In the genomic region with DNA sequence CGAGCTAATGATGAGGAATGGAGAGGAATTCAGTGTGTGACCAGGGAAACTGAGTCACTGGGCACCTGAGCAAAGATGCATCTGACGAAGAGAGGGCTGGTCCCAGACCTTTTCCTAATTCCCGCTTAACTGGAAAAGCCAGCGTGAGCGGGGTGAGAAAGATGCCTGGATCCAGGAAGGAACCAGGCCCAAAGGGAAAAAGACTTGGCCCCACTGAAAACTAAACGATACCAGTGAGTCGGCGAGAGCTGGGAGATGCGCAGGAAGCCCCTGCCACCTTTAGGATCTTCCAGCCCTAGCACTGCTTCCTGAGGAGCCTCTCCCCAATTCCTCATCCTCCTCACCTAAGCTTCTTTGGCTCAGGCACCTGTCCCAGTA, we compare ENCODE assay signal across 8 cellular contexts. TPM values are rescaled to one million over a fixed set of nuclear protein-coding genes. Genes with fewer than 3 reads are reported as not detected.
DNase-seq lines count a peak whose midpoint lies in the region; ATAC-seq and TF ChIP-seq lines count a peak whose summit lies in the region.

No MANE protein-coding gene starts in this region.

- peak overlapping the region in 7 of 12 donors; percentile 6 to 58 (median 43) for H3K27ac ChIP-seq in heart left ventricle
- no peak overlapping the region for H3K27ac ChIP-seq in mesodermal cell (ENCODE audit: low read depth, low read length, severe bottlenecking)
- peak overlapping the region; percentile 68 for H3K27ac ChIP-seq in vagina

- no peaks in the 10 kb centered on the region for H3K9me3 ChIP-seq in heart left ventricle
- no peaks in the 10 kb centered on the region for H3K9me3 ChIP-seq in mesodermal cell (ENCODE audit: control insufficient read depth, low read length)
- no peaks in the 10 kb centered on the region for H3K9me3 ChIP-seq in vagina

- peak in 1 of 4 donors; percentile 4 for ATAC-seq in heart left ventricle
- ATAC-seq in Right ventricle myocardium inferior = no peak
- no peak for ATAC-seq in HG02588 (IDR thresholded peaks at IDR 0.05; ENCODE audit: unreplicated experiment)
- ATAC-seq in GM21717 (IDR thresholded peaks at IDR 0.05; ENCODE audit: unreplicated experiment) = no peak

- H3K4me1 ChIP-seq in heart left ventricle (peaks cover 0 to 18% (median 11%) of the 10 kb centered on the region in 12 donors), mesodermal cell (ENCODE audit: control insufficient read depth, insufficient read depth, low read length, poor library complexity, severe bottlenecking) (peaks cover 8% of the 10 kb centered on the region), vagina (peaks cover 20% of the 10 kb centered on the region)

- peaks cover 5% of the 10 kb centered on the region for H3K36me3 Mint-ChIP-seq in chondrocyte (ENCODE audit: low read depth)

- DNase-seq in heart left ventricle (no peak), Right ventricle myocardium inferior (ENCODE audit: missing footprints) (no peak), chondrocyte (ENCODE audit: low spot score) (no peak), vagina (ENCODE audit: extremely low spot score in 2 of 2) (no peak), NCI-H2029 treated with DMSO at 0.1 percent for 48 hours (lab: John Stamatoyannopoulos, UW) (no peak)

- H3K27me3 Mint-ChIP-seq in chondrocyte (ENCODE audit: low read depth) = no peaks in the 10 kb centered on the region

- intact Hi-C loops in heart left ventricle (cut with DNase I) (no loop called here), Right ventricle myocardium inferior (cut with DNase I) (no loop called here), vagina (cut with DNase I) (no loop called here)

- TF ChIP-seq POLR2A in heart left ventricle (IDR thresholded peaks at IDR 0.05) (no peak), vagina (IDR thresholded peaks at IDR 0.05) (no peak)

- no peaks in the 10 kb centered on the region for H3K9me3 Mint-ChIP-seq in chondrocyte (ENCODE audit: low read depth)

- H3K36me3 ChIP-seq in heart left ventricle (peaks cover 0 to 44% (median 24%) of the 10 kb centered on the region in 9 donors), mesodermal cell (ENCODE audit: control insufficient read depth, insufficient read depth, low read length) (peaks cover 50% of the 10 kb centered on the region), vagina (peaks cover 0 to 21% of the 10 kb centered on the region in 2 donors)

- peaks cover 20% of the 10 kb centered on the region for H3K4me1 Mint-ChIP-seq in chondrocyte (ENCODE audit: low read depth)

- peak overlapping the region; percentile 99 for H3K4me3 Mint-ChIP-seq in chondrocyte (ENCODE audit: unreplicated experiment)

- WGBS in heart left ventricle, 4 donors = 49 to 53% (median 51%) methylated on average over 9 of the region's 9 CpGs
- WGBS in mesodermal cell (ENCODE audit: insufficient coverage in 2 of 2), 2 experiments = 70% methylated on average over 6 to 9 of the region's 9 CpGs

- H3K27ac Mint-ChIP-seq in chondrocyte (ENCODE audit: unreplicated experiment) = no peak overlapping the region

- no peak for TF ChIP-seq CTCF in heart left ventricle (IDR thresholded peaks at IDR 0.05)
- no peak for TF ChIP-seq CTCF in chondrocyte (IDR thresholded peaks at IDR 0.05)
- no peak for TF ChIP-seq CTCF in vagina (IDR thresholded peaks at IDR 0.05)

- no peaks in the 10 kb centered on the region for H3K27me3 ChIP-seq in heart left ventricle
- no peaks in the 10 kb centered on the region for H3K27me3 ChIP-seq in vagina

- peak overlapping the region; percentile 38 to 74 (median 61) for H3K4me3 ChIP-seq in heart left ventricle
- peak overlapping the region; percentile 64 for H3K4me3 ChIP-seq in mesodermal cell (ENCODE audit: extremely low read depth, insufficient read depth, low read length, poor library complexity, severe bottlenecking)
- peak overlapping the region; percentile 57 to 61 for H3K4me3 ChIP-seq in vagina

RNA-seq across cellular contexts. Expression of gene FCHSD1, which starts 0.5 kb away (rescaled TPM):
- 1 to 10 TPM; 1.2 to 8.8 (median 2.3) TPM for total RNA-seq in heart left ventricle
- polyA plus RNA-seq in heart left ventricle = 1 to 10 TPM; 2.5 to 2.9 TPM
- 4.5 TPM for total RNA-seq in Right ventricle myocardium inferior
- 16.4 to 29.8 TPM (median 24.7 TPM) in 3 replicates for total RNA-seq in chondrocyte
- polyA plus RNA-seq in mesodermal cell (2013, experiment 1 of 2) = 41.5 TPM
- polyA plus RNA-seq in mesodermal cell (2013, experiment 2 of 2) = 27.4 TPM
- 42.2 TPM for total RNA-seq in vagina

RNA-seq across cellular contexts. Expression of gene RELL2, which starts 14.9 kb away (rescaled TPM):
- total RNA-seq in heart left ventricle = 1 to 10 TPM in 3 of 9 donors, under 1 TPM in 6; 0.25 to 2.5 (median 0.65) TPM
- polyA plus RNA-seq in heart left ventricle = 1 to 10 TPM in 1 of 2 donors, under 1 TPM in 1; 0.88 to 2.7 TPM
- 0.78 TPM for total RNA-seq in Right ventricle myocardium inferior
- 2.9 to 6.1 TPM (median 5.2 TPM) in 3 replicates for total RNA-seq in chondrocyte
- polyA plus RNA-seq in mesodermal cell (2013, experiment 1 of 2) = 4.5 TPM
- 4.4 TPM for polyA plus RNA-seq in mesodermal cell (2013, experiment 2 of 2)
- 5.6 TPM for total RNA-seq in vagina

RNA-seq across cellular contexts. Expression of gene HDAC3, which starts 15.1 kb away (rescaled TPM):
- total RNA-seq in heart left ventricle = 10 to 100 TPM; 24.5 to 39.0 (median 32.2) TPM
- 10 to 100 TPM; 33.3 TPM for polyA plus RNA-seq in heart left ventricle
- total RNA-seq in Right ventricle myocardium inferior = 29.9 TPM
- total RNA-seq in chondrocyte = 46.5 to 55.4 TPM (median 47.8 TPM) in 3 replicates
- 72.4 TPM for polyA plus RNA-seq in mesodermal cell (2013, experiment 1 of 2)
- polyA plus RNA-seq in mesodermal cell (2013, experiment 2 of 2) = 66.4 TPM
- 44.7 TPM for total RNA-seq in vagina

RNA-seq across cellular contexts. Expression of gene ARAP3, which starts 30.3 kb away (rescaled TPM):
- total RNA-seq in heart left ventricle (10 to 100 TPM in 6 of 9 donors, 1 to 10 TPM in 3; 8.9 to 20.5 (median 13.8) TPM), Right ventricle myocardium inferior (14.7 TPM), chondrocyte (1.3 to 7.1 TPM (median 5.9 TPM) in 3 replicates), vagina (13.3 TPM)
- polyA plus RNA-seq in heart left ventricle = 10 to 100 TPM; 13.0 to 15.8 TPM
- polyA plus RNA-seq in mesodermal cell (2013, experiment 1 of 2) = 68.5 TPM
- 47.6 TPM for polyA plus RNA-seq in mesodermal cell (2013, experiment 2 of 2)

RNA-seq across cellular contexts. Expression of gene DIAPH1, which starts 32.9 kb away (rescaled TPM):
- total RNA-seq in heart left ventricle = 100 to 1,000 TPM in 1 of 9 donors, 10 to 100 TPM in 8; 38.8 to 137 (median 61.5) TPM
- polyA plus RNA-seq in heart left ventricle = 10 to 100 TPM; 29.9 to 79.6 TPM
- 36.1 TPM for total RNA-seq in Right ventricle myocardium inferior
- 44.1 to 56.2 TPM (median 44.9 TPM) in 3 replicates for total RNA-seq in chondrocyte
- polyA plus RNA-seq in mesodermal cell (2013, experiment 1 of 2) = 49.3 TPM
- polyA plus RNA-seq in mesodermal cell (2013, experiment 2 of 2) = 45.8 TPM
- 64.1 TPM for total RNA-seq in vagina
